18 cellular contexts compared by ENCODE assay signal in genomic region chr2:122707224-122707824, GRCh38.
DNase-seq lines count a peak whose midpoint lies in the region; ATAC-seq and TF ChIP-seq lines count a peak whose summit lies in the region.
"Had no signal": no experiment of that assay in that cellular context is flagged by ENCODE, and none has a peak within 500 bp of the region (broad histone marks: within the 10 kb centered on the region; RNA-seq: fewer than 3 reads in every experiment).

No MANE protein-coding gene starts in this region.

- no peak overlapping the region for H3K27ac ChIP-seq in upper lobe of right lung
- H3K27ac ChIP-seq: 22Rv1, pancreas had no signal

- no peak overlapping the region for H3K27ac Mint-ChIP-seq in immature natural killer cell
- H3K27ac Mint-ChIP-seq: activated T-helper 1 cell treated with anti-CD3 and anti-CD28 coated beads, Interleukin-12 subunit alpha, Interleukin-12 subunit beta, Interleukin-2, Interleukin-4 antibody, amounts not matched to agents 30 ng/mL and 10 ng/mL and 1 ng/mL, durations not matched to agents 14 hours and 24 hours and 36 hours; stimulated activated naive CD8-positive, alpha-beta T cell treated with anti-CD3 and anti-CD28 coated beads, Interleukin-15, amount 100 ng/mL, for 72 hours had no signal

- peak; percentile 42 for DNase-seq in DMS53 (lab: John Stamatoyannopoulos, UW)
- DNase-seq in DMS53 treated with DMSO at 0.1 percent for 48 hours (lab: John Stamatoyannopoulos, UW; ENCODE audit: unreplicated experiment): no peak
- DNase-seq in upper lobe of right lung: no peak
- DNase-seq in immature natural killer cell: no peak
- no peak for DNase-seq in NCI-H82 treated with DMSO at 0.1 percent for 48 hours (lab: John Stamatoyannopoulos, UW; ENCODE audit: unreplicated experiment)
- no peak for DNase-seq in central memory CD4-positive, alpha-beta T cell
- DNase-seq: DMS79 treated with DMSO at 0.1 percent for 48 hours; IMR-90; left ventricle myocardium superior; NCI-H2029 treated with DMSO at 0.1 percent for 48 hours; pancreas; stimulated activated CD4-positive, alpha-beta T cell treated with anti-CD3 and anti-CD28 coated beads, Interleukin-1b, Interleukin-23, amount 100 ng/mL, for 48 hours; stimulated activated naive CD8-positive, alpha-beta T cell treated with anti-CD3 and anti-CD28 coated beads, Interleukin-15, amount 100 ng/mL, for 72 hours had no signal

- TF ChIP-seq CTCF in upper lobe of right lung (IDR thresholded peaks at IDR 0.05): no peak

- H3K9me3 Mint-ChIP-seq in immature natural killer cell: peaks cover 0 to 43% (median 13%) of the 10 kb centered on the region in 6 donors

- H3K9me3 ChIP-seq in upper lobe of right lung: no peaks in the 10 kb centered on the region
- H3K9me3 ChIP-seq: pancreas had no signal

- H3K27me3 Mint-ChIP-seq in immature natural killer cell (ENCODE audit: low read depth in 3 of 3): peaks cover 0 to 2% (median 0%) of the 10 kb centered on the region in 3 donors
- H3K27me3 Mint-ChIP-seq: central memory CD8-positive, alpha-beta T cell; stimulated activated naive CD8-positive, alpha-beta T cell treated with anti-CD3 and anti-CD28 coated beads, Interleukin-15, amount 100 ng/mL, for 72 hours had no signal

- H3K36me3 ChIP-seq in upper lobe of right lung: no peaks in the 10 kb centered on the region
- H3K36me3 ChIP-seq: pancreas had no signal

- H3K4me1 Mint-ChIP-seq in immature natural killer cell: no peaks in the 10 kb centered on the region
- H3K4me1 Mint-ChIP-seq: central memory CD8-positive, alpha-beta T cell; stimulated activated naive CD8-positive, alpha-beta T cell treated with anti-CD3 and anti-CD28 coated beads, Interleukin-15, amount 100 ng/mL, for 72 hours had no signal

- H3K27me3 ChIP-seq in upper lobe of right lung: no peaks in the 10 kb centered on the region
- H3K27me3 ChIP-seq: pancreas had no signal

- peak; percentile 67 for ATAC-seq in HG02642 (IDR thresholded peaks at IDR 0.05; ENCODE audit: poor library complexity, unreplicated experiment)
- ATAC-seq in HG03469 (IDR thresholded peaks at IDR 0.05; ENCODE audit: unreplicated experiment): peak; percentile 44
- ATAC-seq in upper lobe of right lung: peak; percentile 34
- ATAC-seq: left ventricle myocardium superior; stimulated activated naive CD8-positive, alpha-beta T cell treated with anti-CD3 and anti-CD28 coated beads, Interleukin-15, amount 100 ng/mL, for 72 hours had no signal

- no peak overlapping the region for H3K4me3 ChIP-seq in upper lobe of right lung
- H3K4me3 ChIP-seq: pancreas had no signal

- H3K4me3 Mint-ChIP-seq in immature natural killer cell: no peak overlapping the region
- H3K4me3 Mint-ChIP-seq: activated T-helper 1 cell treated with anti-CD3 and anti-CD28 coated beads, Interleukin-12 subunit alpha, Interleukin-12 subunit beta, Interleukin-2, Interleukin-4 antibody, amounts not matched to agents 30 ng/mL and 10 ng/mL and 1 ng/mL, durations not matched to agents 14 hours and 24 hours and 36 hours; central memory CD8-positive, alpha-beta T cell; stimulated activated naive CD8-positive, alpha-beta T cell treated with anti-CD3 and anti-CD28 coated beads, Interleukin-15, amount 100 ng/mL, for 72 hours had no signal

- intact Hi-C loops in upper lobe of right lung (cut with DNase I): no loop called here

- H3K36me3 Mint-ChIP-seq in immature natural killer cell: peaks cover 0 to 3% (median 0%) of the 10 kb centered on the region in 3 donors

- no peaks in the 10 kb centered on the region for H3K4me1 ChIP-seq in upper lobe of right lung
- H3K4me1 ChIP-seq: pancreas had no signal
